ENCODE assay signal across 8 cellular contexts in genomic region chr4:54658321-54659093, GRCh38. TPM values are rescaled to one million over a fixed set of nuclear protein-coding genes. Genes with fewer than 3 reads are reported as not detected.
A peak's percentile ranks its signal among the peaks of the same experiment; 100 is the strongest.
DNase-seq lines count a peak whose midpoint lies in the region; ATAC-seq and TF ChIP-seq lines count a peak whose summit lies in the region.

No MANE protein-coding gene starts in this region.

- peaks cover 9 to 36% of the 10 kb centered on the region in 2 experiments; a peak in 3 of 4 replicates for H3K79me1 ChIP-seq in IMR-90 (ENCODE audit: low read depth in 1 of 2, low read length in 2 of 2)

- peak overlapping the region; percentile 71 for H3K4me2 ChIP-seq in IMR-90 (ENCODE audit: low read depth, low read length)

- H3K4me1 Mint-ChIP-seq in T-helper 1 cell treated with Interleukin-12 subunit alpha and Interleukin-12 subunit beta and Interleukin-4 antibody, amounts not matched to agents 30 μg/mL and 1 μg/mL, for 36 hours (ENCODE audit: low read depth) = peaks cover 9% of the 10 kb centered on the region

- H4K5ac ChIP-seq in IMR-90 (ENCODE audit: low read depth, low read length) = no peak overlapping the region

- H3K4me3 ChIP-seq in IMR-90 (ENCODE audit: insufficient read depth, low read depth, low read length) (peak overlapping the region; percentile 74), spleen (peak overlapping the region; percentile 42 to 74 (median 52))

- H3K27me3 ChIP-seq in IMR-90 (ENCODE audit: control insufficient read depth, insufficient read depth, low read length) = peaks cover 22% of the 10 kb centered on the region
- peaks cover 0 to 65% (median 23%) of the 10 kb centered on the region in 7 donors for H3K27me3 ChIP-seq in spleen (replicated peaks in 1 of 7)

- H2AK5ac ChIP-seq in IMR-90 (ENCODE audit: low read depth, low read length) = no peak overlapping the region

- TF ChIP-seq CTCF in GM13977 (IDR thresholded peaks at IDR 0.05; ENCODE audit: extremely low read depth, insufficient read depth, missing control alignments) (no peak), IMR-90 (conservative IDR thresholded peaks at IDR 0.05; ENCODE audit: low read depth, low read length) (0 out of 2 replicates have a peak, but pooled peaks have one; percentile 15), spleen (IDR thresholded peaks at IDR 0.05 in 8 of 11, conservative IDR thresholded peaks at IDR 0.05 in 3 of 11) (peak in 6 of 11 experiments; percentile 4 to 44 (median 30))

- H4K8ac ChIP-seq in IMR-90 (ENCODE audit: low read depth in 2 of 2, low read length in 2 of 2) = peak overlapping the region in 1 of 2 experiments; percentile 26; a peak in 2 of 4 replicates

- H3K4me3 Mint-ChIP-seq in T-helper 1 cell treated with Interleukin-12 subunit alpha and Interleukin-12 subunit beta and Interleukin-4 antibody, amounts not matched to agents 30 μg/mL and 1 μg/mL, for 36 hours = peak overlapping the region; percentile 64

- DNase-seq in ACHN (peak; percentile 27), GM13977 (ENCODE audit: low spot score) (peak; percentile 43), IMR-90 (peak; percentile 36), kidney tubule cell (ENCODE audit: low spot score) (peak; percentile 43), spleen (peak; percentile 81), GDM1 (lab: John Stamatoyannopoulos, UW) (no peak)
- peak; percentile 13 for DNase-seq in central memory CD4-positive, alpha-beta T cell

- H2BK20ac ChIP-seq in IMR-90 (ENCODE audit: low read depth, low read length) = no peak overlapping the region

- peaks cover 78% of the 10 kb centered on the region for H3K27me3 Mint-ChIP-seq in T-helper 1 cell treated with Interleukin-12 subunit alpha and Interleukin-12 subunit beta and Interleukin-4 antibody, amounts not matched to agents 30 μg/mL and 1 μg/mL, for 36 hours (ENCODE audit: low read depth)

- H3K4me1 ChIP-seq in IMR-90 (ENCODE audit: control insufficient read depth, insufficient read depth, low read length) (peaks cover 16% of the 10 kb centered on the region), spleen (peaks cover 6 to 38% (median 28%) of the 10 kb centered on the region in 6 donors)

- H3K9ac ChIP-seq in IMR-90 (ENCODE audit: low read depth, low read length) = peak overlapping the region; percentile 83

- H3K4ac ChIP-seq in IMR-90 (ENCODE audit: low read depth, low read length) = peak overlapping the region; percentile 71

- H3K36me3 Mint-ChIP-seq in T-helper 1 cell treated with Interleukin-12 subunit alpha and Interleukin-12 subunit beta and Interleukin-4 antibody, amounts not matched to agents 30 μg/mL and 1 μg/mL, for 36 hours (ENCODE audit: low read depth) = no peaks in the 10 kb centered on the region

- H3K23ac ChIP-seq in IMR-90 (ENCODE audit: low read depth, low read length) = 0 out of 2 replicates have a peak overlapping the region, but pooled peaks have one; percentile 70

- POLR2A ChIA-PET in IMR-90 (lab: Charles Lee; ENCODE audit: unreplicated experiment) = no interaction called here

- no TSS peak for BruUV-seq in IMR-90 (replicated peaks; lab: Mats Ljungman, UMichigan)

- H3K27ac Mint-ChIP-seq in T-helper 1 cell treated with Interleukin-12 subunit alpha and Interleukin-12 subunit beta and Interleukin-4 antibody, amounts not matched to agents 30 μg/mL and 1 μg/mL, for 36 hours = no peak overlapping the region

- H3K18ac ChIP-seq in IMR-90 (ENCODE audit: low read depth, low read length) = no peak overlapping the region

- CTCF ChIA-PET in IMR-90 (lab: Yijun Ruan, JAX) = interaction anchor here (0.7 to 1.0 kb wide), 2 partner anchors 302 to 340 kb away, joined by 3 read pairs; no protein-coding TSS in a partner anchor

- H3K27ac ChIP-seq in IMR-90 (ENCODE audit: insufficient read depth, low read length) (peak overlapping the region; percentile 36; the same call in 1 of the 2 replicates), spleen (peak overlapping the region in 5 of 8 donors; percentile 31 to 72 (median 45))

- H3K56ac ChIP-seq in IMR-90 (ENCODE audit: extremely low read depth, insufficient read depth, low read length) = peak overlapping the region; percentile 71; the same call in 1 of the 2 replicates

- 0% methylated on average over 43 of the region's 74 CpGs; no CpG with 5 or more reads in 1 of the 2 experiments for WGBS in IMR-90 (ENCODE audit: extremely low coverage in 2 of 2, insufficient read length in 1 of 2), 2 experiments
- 0 to 1% (median 1%) methylated on average over 18 to 74 of the region's 74 CpGs for WGBS in spleen, 5 donors

- dilution Hi-C loops in IMR-90 (cut with HindIII; ENCODE audit: low sequenced_read_pairs, unreplicated experiment) = no loop called here

- no peak overlapping the region for H4K91ac ChIP-seq in IMR-90 (ENCODE audit: insufficient read depth, low read depth, low read length)

- no peaks in the 10 kb centered on the region for H3K9me3 Mint-ChIP-seq in T-helper 1 cell treated with Interleukin-12 subunit alpha and Interleukin-12 subunit beta and Interleukin-4 antibody, amounts not matched to agents 30 μg/mL and 1 μg/mL, for 36 hours

- peak; percentile 60 for ATAC-seq in IMR-90 (ENCODE audit: low read depth)

- H4K20me1 ChIP-seq in IMR-90 (ENCODE audit: insufficient read depth, low read length) = peaks cover 4% of the 10 kb centered on the region; the same call in 1 of the 2 replicates

- no peak for TF ChIP-seq RAD21 in IMR-90 (IDR thresholded peaks at IDR 0.05; ENCODE audit: low read length)

- peak overlapping the region; percentile 44 for H3K14ac ChIP-seq in IMR-90 (replicated peaks; ENCODE audit: low read depth, low read length)

- in situ Hi-C loops in ACHN (cut with HindIII; ENCODE audit: low pct_ligation_motif_present, low pct_unique_long_range_greater_than_20kb, low sequenced_read_pairs) (no loop called here), GM13977 (cut with MboI; ENCODE audit: low pct_unique_long_range_greater_than_20kb, low sequenced_read_pairs, unreplicated experiment) (no loop called here), IMR-90 (cut with MboI; ENCODE audit: low sequenced_read_pairs) (no loop called here)

- H3K36me3 ChIP-seq in IMR-90 (ENCODE audit: control insufficient read depth, insufficient read depth, low read length) = no peaks in the 10 kb centered on the region
- no peaks in the 10 kb centered on the region for H3K36me3 ChIP-seq in spleen

- TF ChIP-seq POLR2A in IMR-90 (IDR thresholded peaks at IDR 0.05; ENCODE audit: low read depth, low read length) = no peak
- no peak for TF ChIP-seq POLR2A in spleen (IDR thresholded peaks at IDR 0.05)

- H3K9me1 ChIP-seq in IMR-90 (ENCODE audit: insufficient read depth, low read length) = peaks cover 7% of the 10 kb centered on the region

- intact Hi-C loops in IMR-90 (cut with micrococcal nuclease) = loop anchor here (2.0 to 5.0 kb wide), 4 partner anchors 116 to 336 kb away; no protein-coding TSS in a partner anchor
- intact Hi-C loops in spleen (cut with DNase I; ENCODE audit: low total_unique reads) = no loop called here

- peak overlapping the region; percentile 90 for H2AFZ ChIP-seq in IMR-90 (replicated peaks; ENCODE audit: low read length, poor library complexity)

- peak overlapping the region; percentile 71 for H2AK9ac ChIP-seq in IMR-90 (replicated peaks; ENCODE audit: low read depth, low read length, poor library complexity)

- H2BK15ac ChIP-seq in IMR-90 (ENCODE audit: low read depth, low read length) = no peak overlapping the region; the same call in 2 of the 3 replicates

- peak overlapping the region; percentile 81 for H2BK120ac ChIP-seq in IMR-90 (ENCODE audit: low read depth, low read length)

- H2BK5ac ChIP-seq in IMR-90 (ENCODE audit: low read depth, low read length, poor library complexity, severe bottlenecking) = no peak overlapping the region

- H3K9me3 ChIP-seq in IMR-90 (ENCODE audit: control insufficient read depth, insufficient read depth, low read length) = no peaks in the 10 kb centered on the region
- no peaks in the 10 kb centered on the region for H3K9me3 ChIP-seq in spleen

TF ChIP-seq in IMR-90, 13 proteins besides CTCF, POLR2A, EP300 and RAD21 (continues in another document):
- TF ChIP-seq USF2 (IDR thresholded peaks at IDR 0.05; ENCODE audit: low read depth, low read length) (no peak), SMC3 (IDR thresholded peaks at IDR 0.05; ENCODE audit: low read depth, low read length) (no peak), BHLHE40 (IDR thresholded peaks at IDR 0.05; ENCODE audit: low read depth, low read length) (0 out of 2 replicates have a peak, but pooled peaks have one; percentile 25), RCOR1 (IDR thresholded peaks at IDR 0.05; ENCODE audit: insufficient replicate concordance, low read length) (no peak), ELK1 (IDR thresholded peaks at IDR 0.05; ENCODE audit: borderline replicate concordance, low read depth, low read length) (no peak), CEBPB (IDR thresholded peaks at IDR 0.05; ENCODE audit: low read depth, low read length) (no peak), FOS (IDR thresholded peaks at IDR 0.05; ENCODE audit: low read depth, low read length) (no peak), MAZ (IDR thresholded peaks at IDR 0.05; ENCODE audit: borderline replicate concordance, low read depth, low read length) (no peak), CHD1 (IDR thresholded peaks at IDR 0.05; ENCODE audit: low read depth, low read length) (no peak), RFX5 (IDR thresholded peaks at IDR 0.05; ENCODE audit: low read depth, low read length) (no peak), MAFK (IDR thresholded peaks at IDR 0.05; ENCODE audit: low read depth, low read length) (no peak)

RNA-seq across cellular contexts. Expression of gene KIT, which starts 0.8 kb away (rescaled TPM):
- total RNA-seq in IMR-90 (2012; rRNA removed) (5.9 and 6.9 TPM in 2 replicates), spleen (10 to 100 TPM in 2 of 7 donors, 1 to 10 TPM in 5; 1.7 to 16.8 (median 4.9) TPM)
- polyA plus RNA-seq in IMR-90 (2012; rRNA removed) (2.9 and 3.3 TPM in 2 replicates), spleen (under 1 TPM; 0.24 to 0.65 (median 0.26) TPM)
- 4.5 and 4.9 TPM in 2 replicates for polyA plus RNA-seq in IMR-90 (2012; cell fraction: cytosol; rRNA removed)
- 11.2 and 13.0 TPM in 2 replicates for polyA plus RNA-seq in IMR-90 (2012; cell fraction: nucleus; rRNA removed; ENCODE audit: low replicate concordance)
